13 cellular contexts compared by ENCODE assay signal in genomic region chr20:25293910-25294458, GRCh38. TPM values are rescaled to one million over a fixed set of nuclear protein-coding genes. Genes with fewer than 3 reads are reported as not detected.
DNase-seq lines count a peak whose midpoint lies in the region; ATAC-seq, FAIRE-seq and TF ChIP-seq lines count a peak whose summit lies in the region.
"Had no signal": no experiment of that assay in that cellular context is flagged by ENCODE, and none has a peak within 500 bp of the region (broad histone marks: within the 10 kb centered on the region; RNA-seq: fewer than 3 reads in every experiment).

No MANE protein-coding gene starts in this region.

- H3K27me3 ChIP-seq in cardiac muscle cell (no peaks in the 10 kb centered on the region), GM12878 (replicated peaks in 1 of 2; ENCODE audit: control insufficient read depth in 2 of 2, insufficient read depth in 2 of 2, low read length in 1 of 2) (no peaks in the 10 kb centered on the region), tibial artery (no peaks in the 10 kb centered on the region)
- no peaks in the 10 kb centered on the region for H3K27me3 ChIP-seq in naive thymus-derived CD4-positive, alpha-beta T cell (ENCODE audit: control insufficient read depth in 2 of 2, insufficient read depth in 2 of 2, low read length in 2 of 2)
- H3K27me3 ChIP-seq: upper lobe of left lung had no signal

- RAD21 ChIA-PET in GM12878 (lab: Charles Lee; ENCODE audit: unreplicated experiment): interaction anchor here (1.1 to 4.9 kb wide), 4 partner anchors 24 to 113 kb away, joined by 3 to 59 read pairs (median 4); partner anchors contain the start of gene GINS1

- H3K4me3 ChIP-seq in cardiac muscle cell (no peak overlapping the region), GM12878 (no peak overlapping the region), tibial artery (no peak overlapping the region)
- no peak overlapping the region for H3K4me3 ChIP-seq in naive thymus-derived CD4-positive, alpha-beta T cell (ENCODE audit: low read length)
- H3K4me3 ChIP-seq: upper lobe of left lung had no signal

- TF ChIP-seq CTCF in cardiac muscle cell (IDR thresholded peaks at IDR 0.05; ENCODE audit: low read depth, low read length) (no peak), GM12878 (IDR thresholded peaks at IDR 0.05 in 2 of 3, conservative IDR thresholded peaks at IDR 0.05 in 1 of 3; ENCODE audit: control insufficient read depth in 2 of 3, extremely low read depth in 1 of 3, insufficient read depth in 1 of 3, low read depth in 3 of 3, low read length in 3 of 3) (no peak), tibial artery (IDR thresholded peaks at IDR 0.05) (no peak)

- no peak overlapping the region for H3K9ac ChIP-seq in GM12878 (ENCODE audit: control insufficient read depth, insufficient read depth, low read length)
- H3K9ac ChIP-seq: SK-N-SH had no signal

- in situ Hi-C loops in GM12878 (cut with MboI): loop anchor here (10.0 kb wide), 1 partner anchor 449 kb away; no protein-coding TSS in a partner anchor

- intact Hi-C loops in Right ventricle myocardium inferior (cut with DNase I) (loop anchor here (2.0 to 10.0 kb wide), 3 partner anchors 17 to 239 kb away; partner anchors contain the start of gene ACSS1), GM12878 (cut with micrococcal nuclease; ENCODE audit: unreplicated experiment) (loop anchor here (1.0 kb wide), 1 partner anchor 105 kb away; no protein-coding TSS in a partner anchor), tibial artery (cut with DNase I; ENCODE audit: low total_unique reads) (no loop called here)
- intact Hi-C loops in naive thymus-derived CD4-positive, alpha-beta T cell (cut with micrococcal nuclease): loop anchor here (1.0 to 2.0 kb wide), 2 partner anchors 97 to 105 kb away; partner anchors contain the start of gene ABHD12 (in 1 of the 2)

- TF ChIP-seq EP300 in GM12878 (IDR thresholded peaks at IDR 0.05; ENCODE audit: borderline replicate concordance in 1 of 2, control insufficient read depth in 1 of 2, low read depth in 2 of 2, low read length in 2 of 2): no peak

- no peak for TF ChIP-seq POLR2A in GM12878 (IDR thresholded peaks at IDR 0.05; ENCODE audit: low read depth, low read length)

- H3K36me3 ChIP-seq in cardiac muscle cell (peaks cover 32% of the 10 kb centered on the region), GM12878 (ENCODE audit: control insufficient read depth in 2 of 2, insufficient read depth in 2 of 2, low read length in 1 of 2) (peaks cover 6 to 19% of the 10 kb centered on the region in 2 experiments; a peak in 3 of 4 replicates), tibial artery (peaks cover 51 to 80% (median 80%) of the 10 kb centered on the region in 3 donors)
- H3K36me3 ChIP-seq in naive thymus-derived CD4-positive, alpha-beta T cell (ENCODE audit: control insufficient read depth in 2 of 3, insufficient read depth in 3 of 3, low read length in 3 of 3): peaks cover 0 to 64% (median 0%) of the 10 kb centered on the region in 3 experiments

- peaks cover 0 to 12% (median 3%) of the 10 kb centered on the region in 7 donors for H3K4me1 Mint-ChIP-seq in naive thymus-derived CD4-positive, alpha-beta T cell
- H3K4me1 Mint-ChIP-seq: activated naive CD8-positive, alpha-beta T cell treated with anti-CD3 and anti-CD28 coated beads, Interleukin-2, amount 50 U/mL, for 24 hours had no signal

- H3K36me3 Mint-ChIP-seq in naive thymus-derived CD4-positive, alpha-beta T cell: peaks cover 0 to 17% (median 0%) of the 10 kb centered on the region in 5 donors

- no peaks in the 10 kb centered on the region for H3K79me2 ChIP-seq in GM12878 (ENCODE audit: control insufficient read depth, insufficient read depth, low read length)

- DNase-seq in cardiac muscle cell (ENCODE audit: low read depth in 1 of 2, low spot score in 1 of 2): no peak
- DNase-seq in Right ventricle myocardium inferior (ENCODE audit: missing footprints): no peak
- DNase-seq in GM12878 (ENCODE audit: low read depth, low spot score): no peak
- no peak for DNase-seq in naive thymus-derived CD4-positive, alpha-beta T cell
- DNase-seq in tibial artery: no peak
- DNase-seq in NCI-H187 (lab: John Stamatoyannopoulos, UW): no peak
- no peak for DNase-seq in activated CD8-positive, alpha-beta memory T cell treated with anti-CD3 and anti-CD28 coated beads for 24 hours

- H3K9me3 Mint-ChIP-seq in naive thymus-derived CD4-positive, alpha-beta T cell: peaks cover 0 to 3% (median 0%) of the 10 kb centered on the region in 11 donors
- H3K9me3 Mint-ChIP-seq: activated naive CD8-positive, alpha-beta T cell treated with anti-CD3 and anti-CD28 coated beads, Interleukin-2, amount 50 U/mL, for 24 hours; activated T-cell treated with anti-CD3 and anti-CD28 coated beads, Interleukin-2, amount 50 U/mL, for 4 hours had no signal

- POLR2A ChIA-PET in GM12878 (lab: Charles Lee): no interaction called here
- POLR2A ChIA-PET in naive thymus-derived CD4-positive, alpha-beta T cell (lab: Charles Lee): no interaction called here

- FAIRE-seq in GM12878 (lab: Jason Lieb, UNC): no peak
- FAIRE-seq: islet of Langerhans had no signal

- H3K27ac ChIP-seq in cardiac muscle cell: peak overlapping the region; percentile 51
- H3K27ac ChIP-seq in GM12878 (ENCODE audit: control insufficient read depth, insufficient read depth): no peak overlapping the region
- no peak overlapping the region for H3K27ac ChIP-seq in naive thymus-derived CD4-positive, alpha-beta T cell (ENCODE audit: low read depth, low read length)
- peak overlapping the region; percentile 13 to 47 for H3K27ac ChIP-seq in tibial artery

- ATAC-seq in Right ventricle myocardium inferior (no peak), GM12878 (no peak), HG03520 (IDR thresholded peaks at IDR 0.05; ENCODE audit: unreplicated experiment) (no peak)
- no peak for ATAC-seq in naive thymus-derived CD4-positive, alpha-beta T cell

- SMC1A ChIA-PET in GM12878 (lab: Charles Lee; ENCODE audit: uncharacterized antibody, unreplicated experiment): interaction anchor here (0.8 to 3.5 kb wide), 3 partner anchors 103 to 105 kb away, joined by 3 to 53 read pairs (median 5); no protein-coding TSS in a partner anchor

- no peak overlapping the region for H3K4me2 ChIP-seq in GM12878 (ENCODE audit: control insufficient read depth, insufficient read depth)
- H3K4me2 ChIP-seq: SK-N-SH had no signal

- no peaks in the 10 kb centered on the region; the same call in 1 of the 2 replicates for H4K20me1 ChIP-seq in GM12878 (ENCODE audit: control insufficient read depth, insufficient read depth)

- WGBS in GM12878 (ENCODE audit: insufficient coverage, insufficient replicate concordance, low lambda C conversion rate, missing lambda C conversion rate): 97% methylated on average over 11 of the region's 13 CpGs

- H3K4me1 ChIP-seq in cardiac muscle cell (ENCODE audit: low read depth) (peaks cover 12% of the 10 kb centered on the region), GM12878 (ENCODE audit: control insufficient read depth, insufficient read depth, low read length) (peaks cover 40% of the 10 kb centered on the region), tibial artery (peaks cover 0 to 43% (median 31%) of the 10 kb centered on the region in 4 donors)
- no peaks in the 10 kb centered on the region for H3K4me1 ChIP-seq in naive thymus-derived CD4-positive, alpha-beta T cell (ENCODE audit: control insufficient read depth in 2 of 2, insufficient read depth in 2 of 2, low read length in 2 of 2)

- CTCF ChIA-PET in GM12878 (lab: Yijun Ruan, JAX): interaction anchor here (0.6 to 5.1 kb wide), 5 partner anchors 10 to 113 kb away, joined by 3 to 95 read pairs (median 3); partner anchors contain the start of gene GINS1
- CTCF ChIA-PET in naive thymus-derived CD4-positive, alpha-beta T cell (lab: Charles Lee): interaction anchor here (0.7 to 2.0 kb wide), 4 partner anchors 14 to 105 kb away, joined by 3 to 6 read pairs (median 4); no protein-coding TSS in a partner anchor

- H2AFZ ChIP-seq in GM12878 (ENCODE audit: control insufficient read depth, low read depth, low read length): no peak overlapping the region

- TF ChIP-seq RAD21 in GM12878 (IDR thresholded peaks at IDR 0.05; ENCODE audit: insufficient read depth, low read depth, low read length): no peak

- H3K27me3 Mint-ChIP-seq in naive thymus-derived CD4-positive, alpha-beta T cell: no peaks in the 10 kb centered on the region
- H3K27me3 Mint-ChIP-seq: activated naive CD8-positive, alpha-beta T cell treated with anti-CD3 and anti-CD28 coated beads, Interleukin-2, amount 50 U/mL, for 24 hours had no signal

- H3K27ac Mint-ChIP-seq in naive thymus-derived CD4-positive, alpha-beta T cell: peak overlapping the region in 6 of 9 donors; percentile 32 to 78 (median 64)

- H3K9me3 ChIP-seq in cardiac muscle cell (ENCODE audit: low read depth) (no peaks in the 10 kb centered on the region), GM12878 (replicated peaks; ENCODE audit: control insufficient read depth, insufficient read depth, low read length) (no peaks in the 10 kb centered on the region), tibial artery (no peaks in the 10 kb centered on the region)
- H3K9me3 ChIP-seq in naive thymus-derived CD4-positive, alpha-beta T cell (ENCODE audit: control insufficient read depth in 2 of 3, low read length in 3 of 3): no peaks in the 10 kb centered on the region
- H3K9me3 ChIP-seq: SK-N-SH, upper lobe of left lung had no signal

- no peak overlapping the region for H3K4me3 Mint-ChIP-seq in naive thymus-derived CD4-positive, alpha-beta T cell
- H3K4me3 Mint-ChIP-seq: activated naive CD8-positive, alpha-beta T cell treated with anti-CD3 and anti-CD28 coated beads, Interleukin-2, amount 50 U/mL, for 24 hours; activated T-cell treated with anti-CD3 and anti-CD28 coated beads, Interleukin-2, amount 50 U/mL, for 4 hours had no signal

- no TSS peak for BruUV-seq in GM12878 (replicated peaks; lab: Mats Ljungman, UMichigan)

RNA-seq across cellular contexts. Expression of gene PYGB, which starts 46.1 kb away (rescaled TPM):
- 243 and 268 TPM in 2 replicates for total RNA-seq in cardiac muscle cell
- polyA plus RNA-seq in cardiac muscle cell: 178 and 192 TPM in 2 replicates
- 174 TPM for total RNA-seq in Right ventricle myocardium inferior
- 20.7 and 24.5 TPM in 2 replicates for total RNA-seq in GM12878 (2013; cell fraction: nucleolus; rRNA removed)
- total RNA-seq in GM12878 (2014; rRNA removed): 24.6 and 27.4 TPM in 2 replicates
- 14.2 and 16.1 TPM in 2 replicates for total RNA-seq in GM12878 (2014; rRNA removed; fragmentation: Illumina TruSeq; extraction: Trizol)
- 31.0 and 33.5 TPM in 2 replicates for total RNA-seq in GM12878 (2021)
- 7.2 TPM for polyA plus RNA-seq in GM12878 (2011; ENCODE audit: low read depth)
- 6.1 and 11.9 TPM in 2 replicates for polyA plus RNA-seq in GM12878 (2011; rRNA removed)
- polyA plus RNA-seq in GM12878 (2011; cell fraction: cytosol; rRNA removed): 13.5 and 17.8 TPM in 2 replicates
- 43.6 and 56.0 TPM in 2 replicates for polyA plus RNA-seq in GM12878 (2011; cell fraction: nucleus; rRNA removed)
- 16.2 and 16.9 TPM in 2 replicates for polyA plus RNA-seq in GM12878 (2012)
- polyA plus RNA-seq in GM12878 (2014; fragmentation: Illumina TruSeq; extraction: Trizol): 8.0 and 17.4 TPM in 2 replicates
- 1 to 10 TPM in 1 of 2 experiments, under 1 TPM in 1; 0.34 to 1.3 TPM for polyA plus RNA-seq in GM12878 (2014; fragmentation: Nextera tagmentation; extraction: Ambion mirVana)
- polyA plus RNA-seq in GM12878 (2014; rRNA removed): 26.2 and 31.8 TPM in 2 replicates
- polyA plus RNA-seq in GM12878 (2016; fragmentation: Nextera tagmentation; extraction: Ambion mirVana): 10 to 100 TPM; 26.2 to 27.6 TPM
- 12.4 and 20.2 TPM in 2 replicates for polyA minus RNA-seq in GM12878 (2011; rRNA and poly(A)+ RNA removed)
- polyA minus RNA-seq in GM12878 (2011; cell fraction: cytosol; rRNA and poly(A)+ RNA removed): 8.2 and 9.7 TPM in 2 replicates
- 9.7 and 15.8 TPM in 2 replicates for polyA minus RNA-seq in GM12878 (2011; cell fraction: nucleus; rRNA and poly(A)+ RNA removed)
- 10 to 100 TPM; 29.8 to 45.2 (median 43.6) TPM for total RNA-seq in naive thymus-derived CD4-positive, alpha-beta T cell
- polyA plus RNA-seq in naive thymus-derived CD4-positive, alpha-beta T cell: 10 to 100 TPM; 55.9 to 81.6 TPM

Comparison
In these comparisons a context has a peak if more than half of its experiments do, and no peak if none do; other contexts are left out.
1. H3K27ac ChIP-seq: peak in cardiac muscle cell (single experiment) and tibial artery (2 of 2); none in GM12878 (single experiment) and naive thymus-derived CD4-positive, alpha-beta T cell (single experiment).